In genomic region chr15:76962337-76963013, GRCh38 we compare ENCODE assay signal across 16 cellular contexts. TPM values are rescaled to one million over a fixed set of nuclear protein-coding genes. Genes with fewer than 3 reads are reported as not detected.
"Had no signal": no experiment of that assay in that cellular context is flagged by ENCODE, and none has a peak within 500 bp of the region (broad histone marks: within the 10 kb centered on the region; RNA-seq: fewer than 3 reads in every experiment).

No MANE protein-coding gene starts in this region.

- H3K27me3 ChIP-seq: colonic mucosa, gastrocnemius medialis, hepatocyte, uterus had no signal

- ATAC-seq: activated CD4-positive, alpha-beta T cell treated with anti-CD3 and anti-CD28 coated beads for 36 hours; activated CD8-positive, alpha-beta T cell treated with anti-CD3 and anti-CD28 coated beads, Interleukin-2, amount 10 ng/mL, durations not matched to agents 7 days and 5 days; gastrocnemius medialis; naive thymus-derived CD8-positive, alpha-beta T cell; stimulated activated naive CD8-positive, alpha-beta T cell treated with anti-CD3 and anti-CD28 coated beads, Interleukin-15, amount 100 ng/mL, for 72 hours had no signal

- H2AFZ ChIP-seq: hepatocyte had no signal

- H3K79me2 ChIP-seq: hepatocyte had no signal

- H3K9me3 ChIP-seq: colonic mucosa, gastrocnemius medialis, uterus had no signal

- DNase-seq: activated CD4-positive, alpha-beta T cell treated with anti-CD3 and anti-CD28 coated beads for 36 hours; activated CD8-positive, alpha-beta T cell treated with anti-CD3 and anti-CD28 coated beads, Interleukin-2, amount 10 ng/mL, durations not matched to agents 7 days and 5 days; activated naive CD4-positive, alpha-beta T cell; caudate nucleus; colonic mucosa; gastrocnemius medialis; kidney glomerular epithelial cell; midbrain; naive thymus-derived CD8-positive, alpha-beta T cell; stimulated activated CD4-positive, alpha-beta T cell treated with anti-CD3 and anti-CD28 coated beads, Interleukin-4, amount 100 ng/mL, for 1 hour; stimulated activated CD8-positive, alpha-beta memory T cell treated with anti-CD3 and anti-CD28 coated beads, Interleukin-4, amount 100 ng/mL, for 48 hours; stimulated activated naive CD8-positive, alpha-beta T cell treated with anti-CD3 and anti-CD28 coated beads, Interleukin-15, amount 100 ng/mL, for 72 hours; T-helper 9 cell; uterus had no signal

- H3K27ac ChIP-seq: colonic mucosa, gastrocnemius medialis, hepatocyte, uterus had no signal

- H3K9me3 Mint-ChIP-seq: activated T-helper 1 cell treated with anti-CD3 and anti-CD28 coated beads, Interleukin-12 subunit alpha, Interleukin-12 subunit beta, Interleukin-2, Interleukin-4 antibody, amounts not matched to agents 30 ng/mL and 10 ng/mL and 1 ng/mL, durations not matched to agents 14 hours and 24 hours and 36 hours; naive thymus-derived CD8-positive, alpha-beta T cell; stimulated activated naive CD8-positive, alpha-beta T cell treated with anti-CD3 and anti-CD28 coated beads, Interleukin-15, amount 100 ng/mL, for 72 hours had no signal

- H3K4me1 Mint-ChIP-seq: activated CD4-positive, alpha-beta T cell treated with anti-CD3 and anti-CD28 coated beads for 36 hours; stimulated activated naive CD8-positive, alpha-beta T cell treated with anti-CD3 and anti-CD28 coated beads, Interleukin-15, amount 100 ng/mL, for 72 hours had no signal

- H3K27ac Mint-ChIP-seq: activated CD4-positive, alpha-beta T cell treated with anti-CD3 and anti-CD28 coated beads for 36 hours; activated CD8-positive, alpha-beta T cell treated with anti-CD3 and anti-CD28 coated beads, Interleukin-2, amount 10 ng/mL, durations not matched to agents 7 days and 5 days; activated T-helper 1 cell treated with anti-CD3 and anti-CD28 coated beads, Interleukin-12 subunit alpha, Interleukin-12 subunit beta, Interleukin-2, Interleukin-4 antibody, amounts not matched to agents 30 ng/mL and 10 ng/mL and 1 ng/mL, durations not matched to agents 14 hours and 24 hours and 36 hours; stimulated activated naive CD8-positive, alpha-beta T cell treated with anti-CD3 and anti-CD28 coated beads, Interleukin-15, amount 100 ng/mL, for 72 hours had no signal

- H3K4me3 ChIP-seq: colonic mucosa, gastrocnemius medialis, hepatocyte, uterus had no signal

- H3K4me2 ChIP-seq: hepatocyte had no signal

- H3K4me1 ChIP-seq: colonic mucosa, uterus had no signal

- H3K36me3 ChIP-seq: colonic mucosa, gastrocnemius medialis, uterus had no signal

- H3K36me3 Mint-ChIP-seq: naive thymus-derived CD8-positive, alpha-beta T cell had no signal

- H3K4me3 Mint-ChIP-seq: activated CD4-positive, alpha-beta T cell treated with anti-CD3 and anti-CD28 coated beads for 36 hours; activated CD8-positive, alpha-beta T cell treated with anti-CD3 and anti-CD28 coated beads, Interleukin-2, amount 10 ng/mL, durations not matched to agents 7 days and 5 days; activated T-helper 1 cell treated with anti-CD3 and anti-CD28 coated beads, Interleukin-12 subunit alpha, Interleukin-12 subunit beta, Interleukin-2, Interleukin-4 antibody, amounts not matched to agents 30 ng/mL and 10 ng/mL and 1 ng/mL, durations not matched to agents 14 hours and 24 hours and 36 hours; naive thymus-derived CD8-positive, alpha-beta T cell; stimulated activated naive CD8-positive, alpha-beta T cell treated with anti-CD3 and anti-CD28 coated beads, Interleukin-15, amount 100 ng/mL, for 72 hours had no signal

RNA-seq across cellular contexts. Expression of gene PSTPIP1, which starts 32.5 kb away (rescaled TPM):
- total RNA-seq: hepatocyte had no signal
- polyA plus RNA-seq: hepatocyte had no signal
